ENCODE assay signal across 3 cellular contexts in genomic region chr1:16559688-16560087, GRCh38. TPM values are rescaled to one million over a fixed set of nuclear protein-coding genes. Genes with fewer than 3 reads are reported as not detected.
"Had no signal": no experiment of that assay in that cellular context is flagged by ENCODE, and none has a peak within 500 bp of the region (broad histone marks: within the 10 kb centered on the region; RNA-seq: fewer than 3 reads in every experiment).

No MANE protein-coding gene starts in this region.

RNA-seq across cellular contexts. Expression of gene RNU1-1, which starts 45.6 kb away (rescaled TPM):
- polyA plus RNA-seq: stomach, thymus, urinary bladder had no signal
